36 cellular contexts compared by ENCODE assay signal in the genomic region with DNA sequence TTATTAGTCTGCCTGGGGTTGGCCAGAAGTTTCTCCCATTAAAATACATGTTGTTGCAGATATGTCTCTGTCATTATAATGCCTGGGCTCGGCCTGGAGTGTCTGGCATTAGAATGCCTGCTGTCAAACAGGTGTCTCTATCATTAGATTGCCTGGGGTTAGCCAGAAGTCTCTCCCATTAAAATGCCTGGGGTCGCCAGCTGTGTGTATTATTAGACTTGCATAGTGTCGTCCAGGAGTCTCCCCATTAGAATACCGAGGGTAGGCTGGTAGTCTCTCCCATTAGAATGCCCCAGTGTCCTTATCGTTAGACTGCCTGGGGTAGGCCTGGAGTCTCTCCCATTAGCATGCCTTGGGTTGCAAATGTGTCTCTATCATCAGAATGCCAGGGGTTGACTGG.
"Had no signal": no experiment of that assay in that cellular context is flagged by ENCODE, and none has a peak within 500 bp of the region (broad histone marks: within the 10 kb centered on the region; RNA-seq: fewer than 3 reads in every experiment).

No MANE protein-coding gene starts in this region.

- ATAC-seq: activated CD4-positive, alpha-beta T cell treated with anti-CD3 and anti-CD28 coated beads for 36 hours; activated CD4-positive, CD25-positive, alpha-beta regulatory T cell treated with anti-CD3 and anti-CD28 coated beads, Interleukin-2, amount 50 U/mL, for 24 hours; activated CD8-positive, alpha-beta memory T cell treated with anti-CD3 and anti-CD28 coated beads, Interleukin-2, amount 10 ng/mL, durations not matched to agents 7 days and 5 days; activated CD8-positive, alpha-beta T cell treated with anti-CD3 and anti-CD28 coated beads, Interleukin-2, amount 10 ng/mL, durations not matched to agents 7 days and 5 days; activated naive CD4-positive, alpha-beta T cell treated with anti-CD3 and anti-CD28 coated beads, Interleukin-2, amount 50 U/mL, for 72 hours; activated T-cell treated with anti-CD3 and anti-CD28 coated beads, Interleukin-2, amount 50 U/mL, for 72 hours; activated T-helper 17 cell treated with anti-CD3 and anti-CD28 coated beads, Interleukin-2, amount 50 U/mL, for 72 hours; body of pancreas; WTC11 had no signal

- DNase-seq: activated CD4-positive, alpha-beta memory T cell treated with anti-CD3 and anti-CD28 coated beads, Interleukin-2, amount 10 ng/mL, durations not matched to agents 7 days and 5 days; activated CD4-positive, alpha-beta T cell treated with anti-CD3 and anti-CD28 coated beads for 1 hour; activated CD4-positive, alpha-beta T cell treated with anti-CD3 and anti-CD28 coated beads for 36 hours; activated CD4-positive, alpha-beta T cell treated with anti-CD3 and anti-CD28 coated beads for 48 hours; activated CD4-positive, alpha-beta T cell treated with anti-CD3 and anti-CD28 coated beads, Interleukin-2, amount 10 ng/mL, durations not matched to agents 7 days and 5 days; activated CD4-positive, alpha-beta T cell treated with anti-CD3 and anti-CD28 coated beads, Interleukin-2, amount 50 U/mL, for 48 hours; activated CD4-positive, CD25-positive, alpha-beta regulatory T cell; activated CD8-positive, alpha-beta memory T cell treated with anti-CD3 and anti-CD28 coated beads, Interleukin-2, amount 10 ng/mL, durations not matched to agents 7 days and 5 days; activated CD8-positive, alpha-beta memory T cell treated with anti-CD3 and anti-CD28 coated beads, Interleukin-2, amount 50 U/mL, for 48 hours; activated CD8-positive, alpha-beta T cell treated with anti-CD3 and anti-CD28 coated beads, Interleukin-2, amount 10 ng/mL, durations not matched to agents 7 days and 5 days; activated effector memory CD4-positive, alpha-beta T cell treated with anti-CD3 and anti-CD28 coated beads, Interleukin-2, amount 50 U/mL, for 16 hours; activated gamma-delta T cell treated with Interleukin-2 at 50 U/mL for 16 hours; activated naive CD4-positive, alpha-beta T cell; activated naive CD4-positive, alpha-beta T cell treated with anti-CD3 and anti-CD28 coated beads for 36 hours; activated naive CD4-positive, alpha-beta T cell treated with anti-CD3 and anti-CD28 coated beads, Interleukin-2, amount 50 U/mL, for 16 hours; activated naive CD8-positive, alpha-beta T cell treated with anti-CD3 and anti-CD28 coated beads for 36 hours; activated T-cell treated with anti-CD3 and anti-CD28 coated beads, Interleukin-2, amount 50 U/mL, for 24 hours; activated T-cell treated with anti-CD3 and anti-CD28 coated beads, Interleukin-2, amount 50 U/mL, for 72 hours; adrenal gland; amniotic stem cell; aorta; body of pancreas; brain microvascular endothelial cell; central memory CD4-positive, alpha-beta T cell; T-helper 1 cell; T-helper 2 cell; T-helper 9 cell; WERI-Rb-1 had no signal

- H3K4me3 Mint-ChIP-seq: activated CD4-positive, alpha-beta memory T cell treated with anti-CD3 and anti-CD28 coated beads, Interleukin-2, amount 10 ng/mL, durations not matched to agents 7 days and 5 days; activated CD4-positive, alpha-beta T cell treated with anti-CD3 and anti-CD28 coated beads for 36 hours; activated CD4-positive, alpha-beta T cell treated with anti-CD3 and anti-CD28 coated beads, Interleukin-2, amount 10 ng/mL, durations not matched to agents 7 days and 5 days; activated CD8-positive, alpha-beta memory T cell treated with anti-CD3 and anti-CD28 coated beads, Interleukin-2, amount 10 ng/mL, durations not matched to agents 7 days and 5 days; activated CD8-positive, alpha-beta T cell treated with anti-CD3 and anti-CD28 coated beads, Interleukin-2, amount 10 ng/mL, durations not matched to agents 7 days and 5 days; activated naive CD4-positive, alpha-beta T cell treated with anti-CD3 and anti-CD28 coated beads for 36 hours; activated naive CD8-positive, alpha-beta T cell treated with anti-CD3 and anti-CD28 coated beads for 36 hours; activated T-cell treated with anti-CD3 and anti-CD28 coated beads, Interleukin-2, amount 50 U/mL, for 24 hours; activated T-cell treated with anti-CD3 and anti-CD28 coated beads, Interleukin-2, amount 50 U/mL, for 72 hours; activated T-helper 1 cell treated with anti-CD3 and anti-CD28 coated beads, Interleukin-12 subunit alpha, Interleukin-12 subunit beta, Interleukin-2, Interleukin-4 antibody, amounts not matched to agents 30 ng/mL and 10 ng/mL and 1 ng/mL, durations not matched to agents 14 hours and 24 hours and 36 hours; activated T-helper 17 cell treated with anti-CD3 and anti-CD28 coated beads, Interleukin-2, amount 50 U/mL, for 72 hours; T-helper 1 cell treated with Interleukin-12 subunit alpha and Interleukin-12 subunit beta and Interleukin-4 antibody, amounts not matched to agents 30 μg/mL and 1 μg/mL, for 36 hours; T-helper 2 cell treated with Interferon-gamma antibody and Interleukin-4, amounts not matched to agents 5 μg/mL and 100 μg/mL, for 36 hours; WTC11 had no signal

- H3K27me3 Mint-ChIP-seq: activated CD4-positive, alpha-beta memory T cell treated with anti-CD3 and anti-CD28 coated beads, Interleukin-2, amount 10 ng/mL, durations not matched to agents 7 days and 5 days; activated CD4-positive, alpha-beta T cell treated with anti-CD3 and anti-CD28 coated beads for 36 hours; activated CD4-positive, alpha-beta T cell treated with anti-CD3 and anti-CD28 coated beads, Interleukin-2, amount 10 ng/mL, durations not matched to agents 7 days and 5 days; activated CD8-positive, alpha-beta memory T cell treated with anti-CD3 and anti-CD28 coated beads, Interleukin-2, amount 10 ng/mL, durations not matched to agents 7 days and 5 days; activated naive CD8-positive, alpha-beta T cell treated with anti-CD3 and anti-CD28 coated beads for 36 hours; activated T-cell treated with anti-CD3 and anti-CD28 coated beads, Interleukin-2, amount 50 U/mL, for 24 hours; activated T-helper 17 cell treated with anti-CD3 and anti-CD28 coated beads, Interleukin-2, amount 50 U/mL, for 72 hours had no signal

- H3K27ac ChIP-seq: adrenal gland, body of pancreas, brain microvascular endothelial cell, breast epithelium, WERI-Rb-1 had no signal

- H3K36me3 Mint-ChIP-seq: activated CD8-positive, alpha-beta memory T cell treated with anti-CD3 and anti-CD28 coated beads, Interleukin-2, amount 10 ng/mL, durations not matched to agents 7 days and 5 days; activated naive CD8-positive, alpha-beta T cell treated with anti-CD3 and anti-CD28 coated beads for 36 hours had no signal

- H3K4me1 Mint-ChIP-seq: activated CD4-positive, alpha-beta memory T cell treated with anti-CD3 and anti-CD28 coated beads, Interleukin-2, amount 10 ng/mL, durations not matched to agents 7 days and 5 days; activated CD4-positive, alpha-beta T cell treated with anti-CD3 and anti-CD28 coated beads for 36 hours; activated CD4-positive, alpha-beta T cell treated with anti-CD3 and anti-CD28 coated beads, Interleukin-2, amount 10 ng/mL, durations not matched to agents 7 days and 5 days; activated CD8-positive, alpha-beta memory T cell treated with anti-CD3 and anti-CD28 coated beads, Interleukin-2, amount 10 ng/mL, durations not matched to agents 7 days and 5 days; activated naive CD8-positive, alpha-beta T cell treated with anti-CD3 and anti-CD28 coated beads for 36 hours; activated T-helper 17 cell treated with anti-CD3 and anti-CD28 coated beads, Interleukin-2, amount 50 U/mL, for 72 hours; WTC11 had no signal

- H3K27ac Mint-ChIP-seq: activated CD4-positive, alpha-beta memory T cell treated with anti-CD3 and anti-CD28 coated beads, Interleukin-2, amount 10 ng/mL, durations not matched to agents 7 days and 5 days; activated CD4-positive, alpha-beta T cell treated with anti-CD3 and anti-CD28 coated beads for 36 hours; activated CD4-positive, alpha-beta T cell treated with anti-CD3 and anti-CD28 coated beads, Interleukin-2, amount 10 ng/mL, durations not matched to agents 7 days and 5 days; activated CD8-positive, alpha-beta memory T cell treated with anti-CD3 and anti-CD28 coated beads, Interleukin-2, amount 10 ng/mL, durations not matched to agents 7 days and 5 days; activated CD8-positive, alpha-beta T cell treated with anti-CD3 and anti-CD28 coated beads, Interleukin-2, amount 10 ng/mL, durations not matched to agents 7 days and 5 days; activated naive CD4-positive, alpha-beta T cell treated with anti-CD3 and anti-CD28 coated beads for 36 hours; activated naive CD4-positive, alpha-beta T cell treated with anti-CD3 and anti-CD28 coated beads, Interleukin-2, amount 50 U/mL, for 72 hours; activated naive CD8-positive, alpha-beta T cell treated with anti-CD3 and anti-CD28 coated beads for 36 hours; activated T-cell treated with anti-CD3 and anti-CD28 coated beads, Interleukin-2, amount 50 U/mL, for 24 hours; activated T-cell treated with anti-CD3 and anti-CD28 coated beads, Interleukin-2, amount 50 U/mL, for 72 hours; activated T-helper 1 cell treated with anti-CD3 and anti-CD28 coated beads, Interleukin-12 subunit alpha, Interleukin-12 subunit beta, Interleukin-2, Interleukin-4 antibody, amounts not matched to agents 30 ng/mL and 10 ng/mL and 1 ng/mL, durations not matched to agents 14 hours and 24 hours and 36 hours; activated T-helper 17 cell treated with anti-CD3 and anti-CD28 coated beads, Interleukin-2, amount 50 U/mL, for 72 hours; T-helper 1 cell treated with Interleukin-12 subunit alpha and Interleukin-12 subunit beta and Interleukin-4 antibody, amounts not matched to agents 30 μg/mL and 1 μg/mL, for 36 hours; T-helper 2 cell treated with Interferon-gamma antibody and Interleukin-4, amounts not matched to agents 5 μg/mL and 100 μg/mL, for 36 hours; WTC11 had no signal

- H3K4me3 ChIP-seq: adrenal gland, body of pancreas, breast epithelium had no signal
